Comparison of ENCODE assay signal across 25 cellular contexts in the genomic region with DNA sequence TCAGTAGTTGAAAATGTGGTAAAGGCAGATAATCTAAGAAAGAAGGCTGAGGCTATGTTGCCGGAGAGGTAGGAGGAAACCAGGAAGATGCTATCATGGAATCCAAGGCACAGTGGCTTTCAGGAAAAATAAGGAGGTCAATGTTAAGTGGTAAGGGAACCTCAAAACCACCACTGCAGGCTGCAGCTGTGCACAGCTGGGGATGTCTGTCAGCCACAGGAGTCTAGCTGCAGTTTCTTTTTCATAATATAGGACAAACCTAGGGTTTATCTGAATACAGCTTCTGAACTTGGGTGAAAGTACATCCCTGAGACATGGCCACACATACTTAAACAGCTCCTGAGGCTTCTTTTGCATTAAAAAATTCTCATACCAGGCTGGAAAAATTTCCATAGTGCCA.
"Had no signal": no experiment of that assay in that cellular context is flagged by ENCODE, and none has a peak within 500 bp of the region (broad histone marks: within the 10 kb centered on the region; RNA-seq: fewer than 3 reads in every experiment).

No MANE protein-coding gene starts in this region.

- H3K4me3 Mint-ChIP-seq: dendritic cell treated with granulocyte-macrophage colony-stimulating factor and Interleukin-4, amounts not matched to agents 40 ng/mL and 50 ng/mL, for 4 days; effector memory CD8-positive, alpha-beta T cell; endodermal cell had no signal

- H3K36me3 ChIP-seq: colonic mucosa, esophagus muscularis mucosa, esophagus squamous epithelium, gastrocnemius medialis, gastroesophageal sphincter, heart left ventricle, heart right ventricle had no signal

- H3K9me3 Mint-ChIP-seq: dendritic cell treated with granulocyte-macrophage colony-stimulating factor and Interleukin-4, amounts not matched to agents 40 ng/mL and 50 ng/mL, for 4 days; effector memory CD8-positive, alpha-beta T cell; endodermal cell had no signal

- H3K4me3 ChIP-seq: colonic mucosa, coronary artery, dorsolateral prefrontal cortex, esophagus muscularis mucosa, esophagus squamous epithelium, gastrocnemius medialis, gastroesophageal sphincter, heart left ventricle, heart right ventricle had no signal

- H3K27ac ChIP-seq: colonic mucosa, coronary artery, dorsolateral prefrontal cortex, epithelial cell of prostate, esophagus muscularis mucosa, esophagus squamous epithelium, foreskin keratinocyte, gastrocnemius medialis, gastroesophageal sphincter, heart left ventricle, heart right ventricle had no signal

- DNase-seq: colonic mucosa; cortex of kidney; dermis blood vessel endothelial cell; dorsolateral prefrontal cortex; effector CD4-positive, alpha-beta T cell; effector CD8-positive, alpha-beta T cell; effector memory CD4-positive, alpha-beta T cell; effector memory CD8-positive, alpha-beta T cell; endodermal cell; erythroblast; esophagus squamous epithelium; foreskin fibroblast; foreskin keratinocyte; foreskin melanocyte; gastrocnemius medialis; glutamatergic neuron; head of caudate nucleus; heart left ventricle; heart right ventricle had no signal

- H3K9me3 ChIP-seq: colonic mucosa, esophagus muscularis mucosa, esophagus squamous epithelium, gastrocnemius medialis, gastroesophageal sphincter had no signal

- H3K4me1 ChIP-seq: colonic mucosa, esophagus muscularis mucosa, esophagus squamous epithelium, foreskin keratinocyte, gastrocnemius medialis, gastroesophageal sphincter, heart left ventricle, heart right ventricle had no signal

- H3K27me3 Mint-ChIP-seq: dendritic cell treated with granulocyte-macrophage colony-stimulating factor and Interleukin-4, amounts not matched to agents 40 ng/mL and 50 ng/mL, for 4 days; effector memory CD8-positive, alpha-beta T cell had no signal

- H3K27me3 ChIP-seq: colonic mucosa, esophagus muscularis mucosa, esophagus squamous epithelium, foreskin keratinocyte, gastrocnemius medialis, gastroesophageal sphincter, heart left ventricle had no signal

- ATAC-seq: effector memory CD8-positive, alpha-beta T cell; esophagus mucosa; foreskin keratinocyte; gastrocnemius medialis; gastroesophageal sphincter; heart left ventricle; heart right ventricle had no signal

- H3K27ac Mint-ChIP-seq: dendritic cell treated with granulocyte-macrophage colony-stimulating factor and Interleukin-4, amounts not matched to agents 40 ng/mL and 50 ng/mL, for 4 days; effector memory CD8-positive, alpha-beta T cell; endodermal cell had no signal

- H3K4me1 Mint-ChIP-seq: endodermal cell had no signal
